19 cellular contexts compared by ENCODE assay signal in the genomic region with DNA sequence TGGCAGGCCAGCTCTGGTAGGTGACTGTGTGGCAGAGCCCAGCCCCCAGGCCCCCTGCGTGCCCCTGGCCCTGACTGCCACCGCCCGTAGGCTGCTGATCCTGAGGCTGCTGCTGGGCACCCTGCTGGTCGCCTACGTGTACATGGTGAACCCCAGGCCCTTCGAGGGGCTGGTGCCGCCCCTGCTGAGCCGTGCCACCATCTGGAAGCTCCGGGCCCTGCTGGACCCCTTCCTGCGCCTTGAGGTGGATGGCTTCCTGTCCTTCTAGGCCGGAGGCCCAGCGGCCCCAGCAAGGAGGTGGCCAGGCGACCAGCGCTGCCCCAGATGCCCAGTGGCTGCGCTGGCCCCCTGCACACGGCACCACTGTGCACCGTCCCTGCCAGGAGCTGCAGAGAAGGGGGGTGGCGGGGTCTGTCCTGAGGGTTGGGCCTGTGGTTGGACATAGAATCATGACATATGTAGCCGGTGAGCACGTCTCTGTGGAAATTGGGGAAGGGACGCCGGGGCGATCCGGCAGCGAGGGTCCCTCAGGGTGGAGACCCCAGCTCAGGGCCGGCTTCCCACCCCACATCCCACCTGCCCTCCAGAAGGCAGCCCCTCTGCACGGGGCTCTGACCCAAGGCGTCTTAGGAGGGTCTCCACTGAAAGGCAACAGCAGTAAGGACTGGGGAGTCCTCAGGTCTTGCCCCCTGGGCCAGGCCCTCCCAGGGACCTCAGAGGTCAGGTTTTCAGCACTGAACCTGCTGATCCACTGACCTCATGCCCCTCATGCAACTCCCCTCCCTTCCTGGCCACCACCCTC.
DNase-seq lines count a peak whose midpoint lies in the region; ATAC-seq, FAIRE-seq and TF ChIP-seq lines count a peak whose summit lies in the region.
"Had no signal": no experiment of that assay in that cellular context is flagged by ENCODE, and none has a peak within 500 bp of the region (broad histone marks: within the 10 kb centered on the region; RNA-seq: fewer than 3 reads in every experiment).

No MANE protein-coding gene starts in this region.

- H3K4me1 Mint-ChIP-seq in stimulated activated naive CD8-positive, alpha-beta T cell treated with anti-CD3 and anti-CD28 coated beads, Interleukin-15, amount 100 ng/mL, for 72 hours = no peaks in the 10 kb centered on the region
- H3K4me1 Mint-ChIP-seq: CD4-positive, CD25-positive, alpha-beta regulatory T cell had no signal

- H3K9me3 Mint-ChIP-seq in stimulated activated naive CD8-positive, alpha-beta T cell treated with anti-CD3 and anti-CD28 coated beads, Interleukin-15, amount 100 ng/mL, for 72 hours = no peaks in the 10 kb centered on the region
- H3K9me3 Mint-ChIP-seq: CD4-positive, CD25-positive, alpha-beta regulatory T cell had no signal

- no peaks in the 10 kb centered on the region for H3K27me3 Mint-ChIP-seq in stimulated activated naive CD8-positive, alpha-beta T cell treated with anti-CD3 and anti-CD28 coated beads, Interleukin-15, amount 100 ng/mL, for 72 hours
- H3K27me3 Mint-ChIP-seq: CD4-positive, CD25-positive, alpha-beta regulatory T cell had no signal

- H3K4me3 Mint-ChIP-seq in stimulated activated naive CD8-positive, alpha-beta T cell treated with anti-CD3 and anti-CD28 coated beads, Interleukin-15, amount 100 ng/mL, for 72 hours = no peak overlapping the region
- H3K4me3 Mint-ChIP-seq: CD4-positive, CD25-positive, alpha-beta regulatory T cell had no signal

- intact Hi-C loops in K562 (cut with micrococcal nuclease) = no loop called here

- peak overlapping the region; percentile 31 for H2BK120ac ChIP-seq in neuronal stem cell (ENCODE audit: low read depth, low read length)

- FAIRE-seq in K562 (lab: Jason Lieb, UNC) = peak; percentile 61

- WGBS in K562 (ENCODE audit: insufficient coverage, low coverage, missing lambda C conversion rate) = 37% methylated on average over 7 of the region's 28 CpGs
- no CpG with 5 or more reads among the region's 28 CpGs for WGBS in neuronal stem cell (ENCODE audit: extremely low coverage in 2 of 2, insufficient read length in 2 of 2, insufficient replicate concordance in 1 of 2), 2 donors

- H3K9me1 ChIP-seq in K562 (ENCODE audit: control insufficient read depth, insufficient read depth, low read length) = no peaks in the 10 kb centered on the region

- H3K4me3 ChIP-seq in K562 (no peak overlapping the region), neuronal stem cell (ENCODE audit: low read length in 2 of 2) (no peak overlapping the region)
- H3K4me3 ChIP-seq: PC-9, SK-N-MC had no signal

- H4K91ac ChIP-seq in neuronal stem cell (ENCODE audit: low read depth, low read length, poor library complexity) = no peak overlapping the region

- H3K9ac ChIP-seq in K562 (ENCODE audit: insufficient read depth in 1 of 2, low read depth in 2 of 2, low read length in 2 of 2) (no peak overlapping the region), neuronal stem cell (ENCODE audit: low read depth, low read length, poor library complexity) (no peak overlapping the region)

- H3K27ac ChIP-seq in K562 (ENCODE audit: extremely low read depth, low read depth, low read length) (no peak overlapping the region), neuronal stem cell (replicated peaks; ENCODE audit: low read length) (no peak overlapping the region)
- H3K27ac ChIP-seq: PC-9, SK-N-MC had no signal

- H4K8ac ChIP-seq in neuronal stem cell (ENCODE audit: low read depth, low read length) = no peak overlapping the region

- peak; percentile 3 for ATAC-seq in stimulated activated naive CD8-positive, alpha-beta T cell treated with anti-CD3 and anti-CD28 coated beads, Interleukin-15, amount 100 ng/mL, for 72 hours
- ATAC-seq in stimulated activated naive CD8-positive, alpha-beta T cell treated with anti-CD3 and anti-CD28 coated beads, Interleukin-15, Interleukin-2, amounts not matched to agents 100 U/mL and 50 U/mL, for 24 hours = no peak
- ATAC-seq in K562 = no peak
- ATAC-seq: HCT116 had no signal

- no peaks in the 10 kb centered on the region for H3K27me3 ChIP-seq in K562 (ENCODE audit: control insufficient read depth in 2 of 2, insufficient read depth in 2 of 2, low read length in 2 of 2)
- no peaks in the 10 kb centered on the region for H3K27me3 ChIP-seq in neuronal stem cell (ENCODE audit: control insufficient read depth in 3 of 3, insufficient read depth in 3 of 3, low read depth in 1 of 3, low read length in 3 of 3)

- no peak overlapping the region for H3K23ac ChIP-seq in neuronal stem cell (ENCODE audit: low read depth, low read length, poor library complexity)

- TF ChIP-seq POLR2A in K562 (conservative IDR thresholded peaks at IDR 0.05) = no peak

- no peak for TF ChIP-seq EP300 in K562 (IDR thresholded peaks at IDR 0.05; ENCODE audit: low read length)

- H3K14ac ChIP-seq in neuronal stem cell (ENCODE audit: low read length) = no peak overlapping the region

- no peaks in the 10 kb centered on the region for H4K20me1 ChIP-seq in K562 (replicated peaks; ENCODE audit: control insufficient read depth, insufficient read depth, low read length)

- in situ Hi-C loops in K562 (cut with MboI) = loop anchor here (5.0 to 25.0 kb wide), 2 partner anchors 72 to 432 kb away; no protein-coding TSS in a partner anchor

- no peak overlapping the region for H2BK12ac ChIP-seq in neuronal stem cell (ENCODE audit: low read length)

- no TSS peak for BruUV-seq in K562 (replicated peaks; lab: Mats Ljungman, UMichigan)

- no peak overlapping the region for H2BK5ac ChIP-seq in neuronal stem cell (ENCODE audit: low read length)

- TF ChIP-seq RAD21 in K562 (CRISPR knock-in tag; conservative IDR thresholded peaks at IDR 0.05 in 1 of 2, IDR thresholded peaks at IDR 0.05 in 1 of 2) = no peak

- H3K79me2 ChIP-seq in K562 (ENCODE audit: control insufficient read depth, insufficient read depth, low read length) = no peaks in the 10 kb centered on the region

- H2BK15ac ChIP-seq in neuronal stem cell (ENCODE audit: low read length) = peak overlapping the region; percentile 64

- H3K79me1 ChIP-seq in neuronal stem cell (ENCODE audit: low read depth, low read length) = no peaks in the 10 kb centered on the region

- no peak for DNase-seq in stimulated activated naive CD8-positive, alpha-beta T cell treated with anti-CD3 and anti-CD28 coated beads, Interleukin-15, amount 100 ng/mL, for 72 hours
- DNase-seq in stimulated activated naive CD8-positive, alpha-beta T cell treated with anti-CD3 and anti-CD28 coated beads, Interleukin-15, Interleukin-2, amounts not matched to agents 100 U/mL and 50 U/mL, for 24 hours = no peak
- DNase-seq in K562 (ENCODE audit: extremely low read depth in 1 of 4, low spot score in 3 of 4) = no peak
- no peak for DNase-seq in neuronal stem cell (ENCODE audit: low spot score)
- no peak for DNase-seq in NCI-H446 (lab: John Stamatoyannopoulos, UW)
- no peak for DNase-seq in cerebellar nuclear complex (lab: John Stamatoyannopoulos, UW)
- no peak for DNase-seq in GM20000 (ENCODE audit: low spot score)
- DNase-seq: Caco-2; CD4-positive, CD25-positive, alpha-beta regulatory T cell; KG1; NCI-H1048; NCI-H1436 treated with DMSO at 0.1 percent for 48 hours; NCI-H2029 treated with DMSO at 0.1 percent for 48 hours; NCI-H2171 treated with DMSO at 0.1 percent for 48 hours; NCI-H510A treated with DMSO at 0.1 percent for 48 hours; NCI-H82; PC-9 had no signal

- H3K36me3 ChIP-seq in K562 (ENCODE audit: control insufficient read depth, insufficient read depth, low read length) = no peaks in the 10 kb centered on the region
- no peaks in the 10 kb centered on the region for H3K36me3 ChIP-seq in neuronal stem cell (replicated peaks in 1 of 2; ENCODE audit: control insufficient read depth in 2 of 2, insufficient read depth in 2 of 2, low read length in 2 of 2)

- CTCF ChIA-PET in K562 (lab: Yijun Ruan, JAX; ENCODE audit: low intra/inter-chr PET ratio) = no interaction called here

- H3K9me3 ChIP-seq in K562 (replicated peaks; ENCODE audit: control insufficient read depth, insufficient read depth, low read depth, low read length) (no peaks in the 10 kb centered on the region), neuronal stem cell (replicated peaks in 1 of 2; ENCODE audit: control insufficient read depth in 2 of 2, insufficient read depth in 1 of 2, low read depth in 1 of 2, low read length in 2 of 2) (no peaks in the 10 kb centered on the region)
- H3K9me3 ChIP-seq: Caco-2 had no signal

- H2AFZ ChIP-seq in K562 (ENCODE audit: low read depth, low read length) = no peak overlapping the region
- H2AFZ ChIP-seq in neuronal stem cell (ENCODE audit: low read length) = no peak overlapping the region
- H2AFZ ChIP-seq: PC-9 had no signal

- POLR2A ChIA-PET in K562 (lab: Yijun Ruan, JAX) = no interaction called here

- no peak overlapping the region for H2AK5ac ChIP-seq in neuronal stem cell (ENCODE audit: low read depth, low read length)

- H3K27ac Mint-ChIP-seq in stimulated activated naive CD8-positive, alpha-beta T cell treated with anti-CD3 and anti-CD28 coated beads, Interleukin-15, amount 100 ng/mL, for 72 hours = no peak overlapping the region
- H3K27ac Mint-ChIP-seq: CD4-positive, CD25-positive, alpha-beta regulatory T cell had no signal

- H3K4me1 ChIP-seq in K562 (replicated peaks in 1 of 2; ENCODE audit: control insufficient read depth in 2 of 2, insufficient read depth in 2 of 2, low read length in 2 of 2) (peaks cover 0 to 10% of the 10 kb centered on the region in 2 experiments; a peak in 1 of 5 replicates), neuronal stem cell (ENCODE audit: control insufficient read depth in 2 of 2, insufficient read depth in 1 of 2, low read depth in 1 of 2, low read length in 2 of 2) (no peaks in the 10 kb centered on the region)
- H3K4me1 ChIP-seq: Caco-2 had no signal

- H3K4ac ChIP-seq in neuronal stem cell (ENCODE audit: low read length) = no peak overlapping the region

- H3K18ac ChIP-seq in neuronal stem cell (ENCODE audit: low read length) = peak overlapping the region; percentile 3

- H3K4me2 ChIP-seq in K562 (ENCODE audit: insufficient read depth, low read length) = no peak overlapping the region
- no peak overlapping the region for H3K4me2 ChIP-seq in neuronal stem cell (ENCODE audit: insufficient read depth, low read length, poor library complexity, severe bottlenecking)
- H3K4me2 ChIP-seq: PC-9 had no signal

- TF ChIP-seq CTCF in K562 (IDR thresholded peaks at IDR 0.05 in 2 of 3, conservative IDR thresholded peaks at IDR 0.05 in 1 of 3; ENCODE audit: insufficient read depth in 2 of 3, low read depth in 1 of 3, low read length in 3 of 3) = no peak
- TF ChIP-seq CTCF in GM20000 (IDR thresholded peaks at IDR 0.05; ENCODE audit: extremely low read depth, missing control alignments) = no peak

TF ChIP-seq in K562, 482 proteins besides CTCF, POLR2A, EP300 and RAD21 (continues in another document):
- TF ChIP-seq TBL1XR1 (IDR thresholded peaks at IDR 0.05; ENCODE audit: low read length in 2 of 2) (no peak), ILF3 (IDR thresholded peaks at IDR 0.05; ENCODE audit: borderline replicate concordance) (no peak), FOXA1 (IDR thresholded peaks at IDR 0.05; ENCODE audit: borderline replicate concordance) (no peak)
